Comparison of ENCODE assay signal across 19 cellular contexts in the genomic region with DNA sequence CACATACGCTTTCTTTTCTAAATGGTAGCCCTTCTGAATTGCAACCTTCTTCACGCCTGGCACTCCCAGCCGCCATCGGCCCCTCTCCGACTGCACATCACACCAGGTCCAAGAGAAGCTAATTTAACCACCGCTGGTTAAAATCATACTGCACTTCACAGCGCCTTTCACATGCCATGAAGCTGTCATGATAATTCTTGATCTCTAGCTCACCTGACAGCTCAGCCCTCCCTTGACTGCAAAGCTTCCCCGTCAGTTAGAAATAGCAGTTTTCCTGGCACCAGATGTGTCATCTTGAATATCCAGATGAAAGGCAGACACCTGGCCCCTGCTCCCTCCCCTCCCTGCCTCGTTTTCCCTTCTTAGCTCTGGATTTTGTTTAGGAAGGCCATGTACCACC.
"Had no signal": no experiment of that assay in that cellular context is flagged by ENCODE, and none has a peak within 500 bp of the region (broad histone marks: within the 10 kb centered on the region; RNA-seq: fewer than 3 reads in every experiment).

No MANE protein-coding gene starts in this region.

- H3K9me3 ChIP-seq: gastroesophageal sphincter, spleen, tibial nerve, vagina had no signal

- H3K4me3 ChIP-seq: coronary artery, gastroesophageal sphincter, lung, spleen, tibial nerve, vagina had no signal

- H3K4me1 ChIP-seq: spleen had no signal

- H3K27me3 ChIP-seq: gastroesophageal sphincter, spleen, tibial nerve, vagina had no signal

- H3K36me3 ChIP-seq: gastroesophageal sphincter, spleen, tibial nerve, vagina had no signal

- ATAC-seq: activated CD8-positive, alpha-beta T cell treated with anti-CD3 and anti-CD28 coated beads for 36 hours; gastroesophageal sphincter; left colon; SK-N-SH treated with all-trans-retinoic acid at 6 μM for 48 hours; stimulated activated naive CD8-positive, alpha-beta T cell treated with anti-CD3 and anti-CD28 coated beads, Interleukin-15, Interleukin-2, amounts not matched to agents 100 U/mL and 50 U/mL, for 24 hours had no signal

- DNase-seq: activated CD4-positive, alpha-beta T cell treated with anti-CD3 and anti-CD28 coated beads for 48 hours; activated CD4-positive, CD25-positive, alpha-beta regulatory T cell; activated CD8-positive, alpha-beta T cell treated with anti-CD3 and anti-CD28 coated beads for 36 hours; activated naive CD4-positive, alpha-beta T cell treated with Interleukin-2 at 50 U/mL for 16 hours; activated naive CD8-positive, alpha-beta T cell treated with anti-CD3 and anti-CD28 coated beads, Interleukin-2, amount 10 ng/mL, durations not matched to agents 7 days and 5 days; activated T-cell treated with anti-CD3 and anti-CD28 coated beads, Interleukin-2, amount 50 U/mL, for 24 hours; amygdala; left colon; spleen; stimulated activated naive CD8-positive, alpha-beta T cell treated with anti-CD3 and anti-CD28 coated beads, Interleukin-15, Interleukin-2, amounts not matched to agents 100 U/mL and 50 U/mL, for 24 hours; substantia nigra; T-helper 1 cell; T-helper 9 cell had no signal

- H3K27ac ChIP-seq: coronary artery, gastroesophageal sphincter, spleen, tibial nerve, vagina had no signal
